In genomic region chr3:194293546-194294198, GRCh38 we compare ENCODE assay signal across 19 cellular contexts. TPM values are rescaled to one million over a fixed set of nuclear protein-coding genes. Genes with fewer than 3 reads are reported as not detected.
DNase-seq lines count a peak whose midpoint lies in the region; ATAC-seq, FAIRE-seq and TF ChIP-seq lines count a peak whose summit lies in the region.
"Had no signal": no experiment of that assay in that cellular context is flagged by ENCODE, and none has a peak within 500 bp of the region (broad histone marks: within the 10 kb centered on the region; RNA-seq: fewer than 3 reads in every experiment).

No MANE protein-coding gene starts in this region.

- H3K4me1 ChIP-seq in heart left ventricle (peaks cover 0 to 11% (median 7%) of the 10 kb centered on the region in 12 donors), RWPE2 (ENCODE audit: insufficient read depth, poor library complexity, severe bottlenecking) (peaks cover 7% of the 10 kb centered on the region), liver (ENCODE audit: control insufficient read depth in 4 of 4, insufficient read depth in 4 of 4, low read length in 3 of 4) (peaks cover 0 to 8% (median 0%) of the 10 kb centered on the region in 4 donors), thyroid gland (peaks cover 23 to 47% of the 10 kb centered on the region in 2 donors), breast epithelium (no peaks in the 10 kb centered on the region)

- TF ChIP-seq POLR2A in heart left ventricle (IDR thresholded peaks at IDR 0.05) (no peak), thyroid gland (IDR thresholded peaks at IDR 0.05) (no peak), breast epithelium (IDR thresholded peaks at IDR 0.05) (no peak)

- H3K27me3 ChIP-seq in heart left ventricle = peaks cover 0 to 16% (median 0%) of the 10 kb centered on the region in 9 donors
- no peaks in the 10 kb centered on the region for H3K27me3 ChIP-seq in RWPE2 (ENCODE audit: insufficient read depth, poor library complexity, severe bottlenecking)
- H3K27me3 ChIP-seq in liver (ENCODE audit: control insufficient read depth in 4 of 4, insufficient read depth in 4 of 4, low read length in 3 of 4) = no peaks in the 10 kb centered on the region
- H3K27me3 ChIP-seq in thyroid gland = no peaks in the 10 kb centered on the region
- no peaks in the 10 kb centered on the region for H3K27me3 ChIP-seq in breast epithelium

- no peak overlapping the region for H3K4me3 ChIP-seq in heart left ventricle
- H3K4me3 ChIP-seq in RWPE2 (ENCODE audit: severe bottlenecking) = no peak overlapping the region
- no peak overlapping the region for H3K4me3 ChIP-seq in liver (ENCODE audit: low read depth in 1 of 3, low read length in 3 of 3)
- no peak overlapping the region for H3K4me3 ChIP-seq in thyroid gland (replicated peaks in 1 of 3)
- no peak overlapping the region for H3K4me3 ChIP-seq in breast epithelium

- no peak for FAIRE-seq in D721Med (lab: Jason Lieb, UNC)
- FAIRE-seq: G401.6, GM12892, GM19239 had no signal

- no peak for TF ChIP-seq CTCF in heart left ventricle (IDR thresholded peaks at IDR 0.05)
- no peak for TF ChIP-seq CTCF in RWPE2 (IDR thresholded peaks at IDR 0.05; ENCODE audit: poor library complexity, severe bottlenecking)
- no peak for TF ChIP-seq CTCF in liver (IDR thresholded peaks at IDR 0.05; ENCODE audit: low read depth, low read length, missing input control)
- no peak for TF ChIP-seq CTCF in thyroid gland (IDR thresholded peaks at IDR 0.05)
- TF ChIP-seq CTCF in D721Med (IDR thresholded peaks at IDR 0.05; ENCODE audit: insufficient read depth, missing control alignments) = no peak
- TF ChIP-seq CTCF in breast epithelium (IDR thresholded peaks at IDR 0.05) = no peak

- no peak overlapping the region for H3K9ac ChIP-seq in liver (ENCODE audit: low read depth in 1 of 2, low read length in 2 of 2)

- no peak overlapping the region for H3K27ac ChIP-seq in heart left ventricle
- H3K27ac ChIP-seq in RWPE2 (ENCODE audit: poor library complexity, severe bottlenecking) = no peak overlapping the region
- no peak overlapping the region for H3K27ac ChIP-seq in liver (ENCODE audit: low read depth in 1 of 2, low read length in 2 of 2)
- peak overlapping the region; percentile 40 to 73 (median 43) for H3K27ac ChIP-seq in thyroid gland
- H3K27ac ChIP-seq in breast epithelium = no peak overlapping the region

- TF ChIP-seq RAD21 in liver (IDR thresholded peaks at IDR 0.05) = no peak

- no peaks in the 10 kb centered on the region for H3K36me3 ChIP-seq in heart left ventricle
- H3K36me3 ChIP-seq in RWPE2 (ENCODE audit: low read depth) = no peaks in the 10 kb centered on the region
- H3K36me3 ChIP-seq in liver (ENCODE audit: control insufficient read depth in 4 of 4, insufficient read depth in 3 of 4, low read depth in 1 of 4, low read length in 3 of 4) = no peaks in the 10 kb centered on the region
- no peaks in the 10 kb centered on the region for H3K36me3 ChIP-seq in thyroid gland
- H3K36me3 ChIP-seq in breast epithelium = no peaks in the 10 kb centered on the region

- ATAC-seq in heart left ventricle = no peak
- ATAC-seq in RWPE2 (ENCODE audit: low read depth) = no peak

- intact Hi-C loops in cardiac septum (cut with DNase I) (no loop called here), heart left ventricle (cut with DNase I) (no loop called here), thyroid gland (cut with DNase I) (no loop called here), breast epithelium (cut with DNase I; ENCODE audit: low total_unique reads) (no loop called here)

- peak; percentile 35 for DNase-seq in cardiac septum (ENCODE audit: low spot score)
- DNase-seq in heart left ventricle = no peak
- DNase-seq in RWPE2 (ENCODE audit: low spot score) = peak; percentile 2
- peak in 1 of 2 donors; percentile 4 for DNase-seq in thyroid gland
- DNase-seq in cerebellar nuclear complex (lab: John Stamatoyannopoulos, UW) = no peak
- DNase-seq in D721Med (ENCODE audit: insufficient read length, low spot score) = no peak
- no peak for DNase-seq in breast epithelium (ENCODE audit: low spot score in 2 of 2)
- DNase-seq: ACHN, C1 segment of cervical spinal cord, Calu3, DMS79, EL had no signal

- 92 to 100% (median 96%) methylated on average over 2 of the region's 2 CpGs for WGBS in heart left ventricle, 4 donors
- WGBS in liver = 50% methylated on average over 2 of the region's 2 CpGs
- WGBS in thyroid gland, 2 donors = 68 to 84% methylated on average over 2 of the region's 2 CpGs

- H3K9me3 ChIP-seq in heart left ventricle = peaks cover 0 to 21% (median 2%) of the 10 kb centered on the region in 12 donors
- no peaks in the 10 kb centered on the region for H3K9me3 ChIP-seq in RWPE2 (ENCODE audit: severe bottlenecking)
- H3K9me3 ChIP-seq in liver (ENCODE audit: control insufficient read depth in 4 of 4, low read length in 3 of 4) = no peaks in the 10 kb centered on the region
- no peaks in the 10 kb centered on the region for H3K9me3 ChIP-seq in thyroid gland
- no peaks in the 10 kb centered on the region for H3K9me3 ChIP-seq in breast epithelium

TF ChIP-seq in liver, 16 proteins besides CTCF, POLR2A, EP300 and RAD21:
- TF ChIP-seq TAF1 (conservative IDR thresholded peaks at IDR 0.05) (no peak), FOXA2 (IDR thresholded peaks at IDR 0.05) (no peak), HNF4A (conservative IDR thresholded peaks at IDR 0.05) (peak; percentile 22 to 26), RXRA (IDR thresholded peaks at IDR 0.05) (peak in 1 of 2 donors; percentile 65)

RNA-seq across cellular contexts. Expression of gene CPN2, which starts 57.5 kb away (rescaled TPM):
- total RNA-seq in cardiac septum (0.35 TPM), heart left ventricle (1 to 10 TPM in 3 of 9 donors, under 1 TPM in 6; 0.17 to 6.0 (median 0.77) TPM), liver (10 to 100 TPM; 20.4 to 87.9 TPM), thyroid gland (not detected), breast epithelium (under 1 TPM in 1 of 3 donors, not detected in 2; 0.16 TPM)
- polyA plus RNA-seq in heart left ventricle (under 1 TPM; 0.14 to 0.72 TPM), liver (100 to 1,000 TPM; 169 to 196 TPM)
- total RNA-seq: A172; Calu3; CD4-positive, alpha-beta T cell; HT1080 had no signal

Comparison
In these comparisons a context has a peak if more than half of its experiments do, and no peak if none do; other contexts are left out.
1. DNase-seq: peak in cardiac septum (single experiment) and RWPE2 (single experiment); none in heart left ventricle (0 of 5), cerebellar nuclear complex (0 of 2), D721Med (single experiment) and breast epithelium (0 of 2).
2. H3K27ac ChIP-seq: peak in thyroid gland (3 of 3); none in heart left ventricle (0 of 12), RWPE2 (single experiment), liver (0 of 2) and breast epithelium (0 of 2).